ENCODE assay signal across 11 cellular contexts in the genomic region with DNA sequence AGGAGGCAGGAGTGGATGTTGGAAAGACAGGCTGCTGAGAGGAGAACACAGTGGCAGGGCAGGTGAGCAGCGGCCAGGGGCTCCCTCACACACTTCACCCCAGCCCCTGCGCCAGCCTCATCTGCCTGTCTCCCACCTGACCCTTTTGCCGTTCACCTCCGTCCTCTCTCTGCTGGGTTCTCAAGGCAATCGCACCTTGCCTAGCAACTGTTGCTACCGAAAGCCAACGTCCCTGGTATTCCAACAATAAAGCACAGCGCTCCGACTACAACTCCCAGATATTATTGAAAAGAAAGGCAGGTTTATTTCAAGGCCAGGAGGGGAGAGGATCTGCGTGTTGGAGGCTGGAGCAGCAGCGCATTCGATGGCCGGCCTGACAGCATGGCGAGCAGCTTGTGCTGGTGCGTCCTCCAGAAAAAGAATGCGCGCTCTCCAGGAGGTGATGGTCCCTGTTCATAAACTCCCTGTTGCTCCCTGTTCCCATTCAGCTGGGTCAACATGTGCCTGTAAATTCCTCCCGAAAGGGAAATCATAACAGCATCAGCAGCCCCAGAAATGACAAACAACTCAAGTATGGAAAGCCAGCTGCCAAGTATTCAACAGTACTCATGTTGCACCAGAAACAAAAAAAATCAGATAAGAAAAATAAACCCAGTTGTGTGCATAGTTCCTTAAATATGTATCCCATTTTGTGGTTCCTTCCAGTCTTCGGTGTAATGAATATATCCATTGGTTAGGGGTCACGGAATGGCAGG.
DNase-seq lines count a peak whose midpoint lies in the region; ATAC-seq, FAIRE-seq and TF ChIP-seq lines count a peak whose summit lies in the region.
"Had no signal": no experiment of that assay in that cellular context is flagged by ENCODE, and none has a peak within 500 bp of the region (broad histone marks: within the 10 kb centered on the region; RNA-seq: fewer than 3 reads in every experiment).

No MANE protein-coding gene starts in this region.

- DNase-seq in SIG-M5 treated with dmso at 0.1 percent for 504 hours (lab: John Stamatoyannopoulos, UW; ENCODE audit: unreplicated experiment) (peak; percentile 13), SIG-M5 (lab: John Stamatoyannopoulos, UW) (no peak), astrocyte (ENCODE audit: low read depth) (peak; percentile 75), left lung (no peak), NCI-H774 (lab: John Stamatoyannopoulos, UW) (no peak), Kasumi-1 (lab: John Stamatoyannopoulos, UW) (no peak)
- DNase-seq: GF-D8; naive thymus-derived CD4-positive, alpha-beta T cell had no signal

- H3K27ac ChIP-seq in astrocyte (ENCODE audit: low read depth, low read length): no peak overlapping the region
- H3K27ac ChIP-seq in left lung: peak overlapping the region in 1 of 2 donors; percentile 33
- peak overlapping the region; percentile 65 for H3K27ac ChIP-seq in urinary bladder (ENCODE audit: low read depth)

- H3K4me1 ChIP-seq in astrocyte (ENCODE audit: insufficient read depth, low read length) (peaks cover 5% of the 10 kb centered on the region), left lung (peaks cover 0 to 7% of the 10 kb centered on the region in 2 donors), urinary bladder (ENCODE audit: insufficient read depth) (no peaks in the 10 kb centered on the region)

- H3K36me3 Mint-ChIP-seq in astrocyte (ENCODE audit: low read depth, unreplicated experiment): no peaks in the 10 kb centered on the region
- H3K36me3 Mint-ChIP-seq: naive thymus-derived CD4-positive, alpha-beta T cell had no signal

- H3K4me3 ChIP-seq in astrocyte (ENCODE audit: insufficient read depth, low read depth, low read length): no peak overlapping the region
- H3K4me3 ChIP-seq in left lung: no peak overlapping the region
- no peak overlapping the region for H3K4me3 ChIP-seq in urinary bladder (ENCODE audit: low read depth, low read length)
- H3K4me3 ChIP-seq: A549 had no signal

- no peaks in the 10 kb centered on the region for H4K20me1 ChIP-seq in astrocyte (ENCODE audit: insufficient read depth, low read length)

- no peaks in the 10 kb centered on the region for H3K9me3 ChIP-seq in astrocyte (ENCODE audit: insufficient read depth, low read depth, low read length)
- H3K9me3 ChIP-seq in left lung: no peaks in the 10 kb centered on the region
- H3K9me3 ChIP-seq: A549 had no signal

- ATAC-seq in left lung: peak; percentile 47
- ATAC-seq in HG02970 (IDR thresholded peaks at IDR 0.05; ENCODE audit: low FRiP score, unreplicated experiment): no peak
- ATAC-seq: A549; naive thymus-derived CD4-positive, alpha-beta T cell had no signal

- peak overlapping the region; percentile 23 for H3K27ac Mint-ChIP-seq in astrocyte (ENCODE audit: unreplicated experiment)
- H3K27ac Mint-ChIP-seq: naive thymus-derived CD4-positive, alpha-beta T cell had no signal

- peaks cover 45% of the 10 kb centered on the region for H3K27me3 Mint-ChIP-seq in astrocyte (ENCODE audit: low read depth, unreplicated experiment)

- no peak overlapping the region for H2AFZ ChIP-seq in astrocyte (ENCODE audit: low read depth, low read length)

- H3K4me2 ChIP-seq in astrocyte (ENCODE audit: low read length): peak overlapping the region; percentile 15
- H3K4me2 ChIP-seq: A549 had no signal

- H3K27me3 ChIP-seq in astrocyte (ENCODE audit: insufficient read depth, low read length): peaks cover 6% of the 10 kb centered on the region
- peaks cover 0 to 15% of the 10 kb centered on the region in 2 donors for H3K27me3 ChIP-seq in left lung

- peaks cover 9% of the 10 kb centered on the region for H3K4me1 Mint-ChIP-seq in astrocyte (ENCODE audit: low read depth, unreplicated experiment)

- no peak for FAIRE-seq in astrocyte (lab: Jason Lieb, UNC)
- FAIRE-seq: A549 had no signal

- H3K9ac ChIP-seq in astrocyte (ENCODE audit: low read length): no peak overlapping the region

- H3K9me3 Mint-ChIP-seq in astrocyte (ENCODE audit: unreplicated experiment): peaks cover 4% of the 10 kb centered on the region

- TF ChIP-seq CTCF in astrocyte (IDR thresholded peaks at IDR 0.05; ENCODE audit: insufficient read depth, low read depth, low read length) (no peak), left lung (IDR thresholded peaks at IDR 0.05) (no peak)

- intact Hi-C loops in left lung (cut with DNase I): no loop called here

- no peak overlapping the region for H3K4me3 Mint-ChIP-seq in astrocyte (ENCODE audit: unreplicated experiment)
- H3K4me3 Mint-ChIP-seq: naive thymus-derived CD4-positive, alpha-beta T cell had no signal

- WGBS in urinary bladder: 65% methylated on average over 20 of the region's 20 CpGs

- no peaks in the 10 kb centered on the region for H3K79me2 ChIP-seq in astrocyte (ENCODE audit: insufficient read depth, low read length)

- H3K36me3 ChIP-seq in astrocyte (ENCODE audit: insufficient read depth, low read length) (no peaks in the 10 kb centered on the region), left lung (no peaks in the 10 kb centered on the region), urinary bladder (ENCODE audit: insufficient read depth) (no peaks in the 10 kb centered on the region)

Comparison
In these comparisons a context has a peak if more than half of its experiments do, and no peak if none do; other contexts are left out.
1. DNase-seq: peak in SIG-M5 treated with dmso at 0.1 percent for 504 hours (single experiment) and astrocyte (single experiment); none in SIG-M5 (single experiment), left lung (0 of 2), NCI-H774 (single experiment) and Kasumi-1 (0 of 2).